ENCODE assay signal across 25 cellular contexts in genomic region chr5:73946278-73946677, GRCh38.
"Had no signal": no experiment of that assay in that cellular context is flagged by ENCODE, and none has a peak within 500 bp of the region (broad histone marks: within the 10 kb centered on the region; RNA-seq: fewer than 3 reads in every experiment).

No MANE protein-coding gene starts in this region.

- FAIRE-seq: frontal cortex, pancreas, small intestine had no signal

- H3K9me3 ChIP-seq: pancreas had no signal

- H3K27me3 ChIP-seq: brain microvascular endothelial cell, pancreas, stomach, suprapubic skin, tibial nerve had no signal

- H3K27ac Mint-ChIP-seq: activated B cell treated with CpG ODN at 0.5 μM for 24 hours; activated CD4-positive, alpha-beta T cell treated with anti-CD3 and anti-CD28 coated beads for 36 hours; activated naive CD4-positive, alpha-beta T cell treated with anti-CD3 and anti-CD28 coated beads, Interleukin-2, amount 50 U/mL, for 72 hours; activated T-cell treated with anti-CD3 and anti-CD28 coated beads, Interleukin-2, amount 50 U/mL, for 24 hours; activated T-helper 17 cell treated with anti-CD3 and anti-CD28 coated beads, Interleukin-2, amount 50 U/mL, for 72 hours; naive thymus-derived CD8-positive, alpha-beta T cell; stimulated activated effector memory CD8-positive, alpha-beta T cell treated with anti-CD3 and anti-CD28 coated beads, Interleukin-12 subunit alpha, Interleukin-12 subunit beta, amount 100 ng/mL, for 72 hours; T-helper 1 cell treated with Interleukin-12 subunit alpha and Interleukin-12 subunit beta and Interleukin-4 antibody, amounts not matched to agents 30 μg/mL and 1 μg/mL, for 36 hours had no signal

- H3K4me1 Mint-ChIP-seq: activated B cell treated with CpG ODN at 0.5 μM for 24 hours; activated CD4-positive, alpha-beta T cell treated with anti-CD3 and anti-CD28 coated beads for 36 hours; activated T-helper 17 cell treated with anti-CD3 and anti-CD28 coated beads, Interleukin-2, amount 50 U/mL, for 72 hours; naive thymus-derived CD8-positive, alpha-beta T cell; stimulated activated effector memory CD8-positive, alpha-beta T cell treated with anti-CD3 and anti-CD28 coated beads, Interleukin-12 subunit alpha, Interleukin-12 subunit beta, amount 100 ng/mL, for 72 hours had no signal

- H3K36me3 Mint-ChIP-seq: activated naive CD4-positive, alpha-beta T cell treated with anti-CD3 and anti-CD28 coated beads, Interleukin-2, amount 50 U/mL, for 72 hours; stimulated activated effector memory CD8-positive, alpha-beta T cell treated with anti-CD3 and anti-CD28 coated beads, Interleukin-12 subunit alpha, Interleukin-12 subunit beta, amount 100 ng/mL, for 72 hours had no signal

- H3K36me3 ChIP-seq: brain microvascular endothelial cell, lower lobe of right lung, suprapubic skin had no signal

- H3K27ac ChIP-seq: brain microvascular endothelial cell, lower lobe of right lung, pancreas, stomach, suprapubic skin, tibial nerve had no signal

- H3K4me3 ChIP-seq: lower lobe of right lung, pancreas, stomach, suprapubic skin, tibial nerve had no signal

- ATAC-seq: activated CD4-positive, alpha-beta T cell treated with anti-CD3 and anti-CD28 coated beads for 36 hours; activated naive CD4-positive, alpha-beta T cell treated with anti-CD3 and anti-CD28 coated beads, Interleukin-2, amount 50 U/mL, for 72 hours; activated T-helper 17 cell treated with anti-CD3 and anti-CD28 coated beads, Interleukin-2, amount 50 U/mL, for 72 hours; left colon; lower lobe of right lung; naive thymus-derived CD8-positive, alpha-beta T cell; stimulated activated effector memory CD8-positive, alpha-beta T cell treated with anti-CD3 and anti-CD28 coated beads, Interleukin-12 subunit alpha, Interleukin-12 subunit beta, amount 100 ng/mL, for 72 hours had no signal

- H3K4me3 Mint-ChIP-seq: activated B cell treated with CpG ODN at 0.5 μM for 24 hours; activated CD4-positive, alpha-beta T cell treated with anti-CD3 and anti-CD28 coated beads for 36 hours; activated T-cell treated with anti-CD3 and anti-CD28 coated beads, Interleukin-2, amount 50 U/mL, for 24 hours; activated T-helper 17 cell treated with anti-CD3 and anti-CD28 coated beads, Interleukin-2, amount 50 U/mL, for 72 hours; naive thymus-derived CD8-positive, alpha-beta T cell; stimulated activated effector memory CD8-positive, alpha-beta T cell treated with anti-CD3 and anti-CD28 coated beads, Interleukin-12 subunit alpha, Interleukin-12 subunit beta, amount 100 ng/mL, for 72 hours; T-helper 1 cell treated with Interleukin-12 subunit alpha and Interleukin-12 subunit beta and Interleukin-4 antibody, amounts not matched to agents 30 μg/mL and 1 μg/mL, for 36 hours had no signal

- H3K4me1 ChIP-seq: lower lobe of right lung, suprapubic skin had no signal

- H3K9me3 Mint-ChIP-seq: activated T-helper 17 cell treated with anti-CD3 and anti-CD28 coated beads, Interleukin-2, amount 50 U/mL, for 72 hours had no signal

- DNase-seq: activated B cell treated with CpG ODN at 0.5 μM for 24 hours; activated CD4-positive, alpha-beta T cell treated with anti-CD3 and anti-CD28 coated beads, Interleukin-2, amount 50 U/mL, for 4 hours; activated CD8-positive, alpha-beta memory T cell treated with anti-CD3 and anti-CD28 coated beads for 24 hours; activated CD8-positive, alpha-beta memory T cell treated with anti-CD3 and anti-CD28 coated beads, Interleukin-2, amount 50 U/mL, for 4 hours; activated T-cell treated with anti-CD3 and anti-CD28 coated beads, Interleukin-2, amount 50 U/mL, for 24 hours; aorta; brain microvascular endothelial cell; central memory CD4-positive, alpha-beta T cell; effector CD8-positive, alpha-beta T cell; hippocampal formation; lower lobe of right lung; naive thymus-derived CD8-positive, alpha-beta T cell; small intestine; stomach; T1000 had no signal
